ENCODE assay signal across 8 cellular contexts in genomic region chr22:24953294-24954113, GRCh38. TPM values are rescaled to one million over a fixed set of nuclear protein-coding genes. Genes with fewer than 3 reads are reported as not detected.
DNase-seq lines count a peak whose midpoint lies in the region; ATAC-seq and TF ChIP-seq lines count a peak whose summit lies in the region.

No MANE protein-coding gene starts in this region.

- TF ChIP-seq CTCF in cardiac muscle cell (IDR thresholded peaks at IDR 0.05; ENCODE audit: low read depth, low read length) (no peak), vagina (IDR thresholded peaks at IDR 0.05) (no peak)

- H3K27me3 Mint-ChIP-seq in dendritic cell treated with granulocyte-macrophage colony-stimulating factor and Interleukin-4, amounts not matched to agents 40 ng/mL and 50 ng/mL, for 4 days = peaks cover 58% of the 10 kb centered on the region

- H3K9me3 ChIP-seq in cardiac muscle cell (ENCODE audit: low read depth) (no peaks in the 10 kb centered on the region), mesodermal cell (ENCODE audit: control insufficient read depth, low read length) (no peaks in the 10 kb centered on the region), vagina (no peaks in the 10 kb centered on the region)

- H3K27ac Mint-ChIP-seq in dendritic cell treated with granulocyte-macrophage colony-stimulating factor and Interleukin-4, amounts not matched to agents 40 ng/mL and 50 ng/mL, for 4 days = no peak overlapping the region

- DNase-seq in cardiac muscle cell (ENCODE audit: low read depth in 1 of 2, low spot score in 1 of 2) = peak in 1 of 2 donors; percentile 50
- no peak for DNase-seq in cardiac septum (ENCODE audit: low spot score)
- no peak for DNase-seq in vagina (ENCODE audit: extremely low spot score in 2 of 2)

- 4 to 5% methylated on average over 41 to 44 of the region's 53 CpGs for WGBS in mesodermal cell (ENCODE audit: insufficient coverage in 2 of 2), 2 experiments

- H3K27me3 ChIP-seq in cardiac muscle cell (no peaks in the 10 kb centered on the region), vagina (no peaks in the 10 kb centered on the region)

- H3K4me3 ChIP-seq in cardiac muscle cell (peak overlapping the region; percentile 41), mesodermal cell (ENCODE audit: extremely low read depth, insufficient read depth, low read length, poor library complexity, severe bottlenecking) (peak overlapping the region; percentile 66), vagina (peak overlapping the region; percentile 79 to 81)

- intact Hi-C loops in cardiac septum (cut with DNase I) (loop anchor here (5.0 kb wide), 1 partner anchor 74 kb away; no protein-coding TSS in a partner anchor), vagina (cut with DNase I) (loop anchor here (5.0 kb wide), 1 partner anchor 94 kb away; no protein-coding TSS in a partner anchor)
- intact Hi-C loops in dendritic cell treated with granulocyte-macrophage colony-stimulating factor and Interleukin-4, amounts not matched to agents 40 ng/mL and 50 ng/mL, for 4 days (cut with micrococcal nuclease) = no loop called here

- peaks cover 10% of the 10 kb centered on the region for H3K4me1 ChIP-seq in cardiac muscle cell (ENCODE audit: low read depth)
- peaks cover 22% of the 10 kb centered on the region for H3K4me1 ChIP-seq in mesodermal cell (ENCODE audit: control insufficient read depth, insufficient read depth, low read length, poor library complexity, severe bottlenecking)
- H3K4me1 ChIP-seq in vagina = peaks cover 22% of the 10 kb centered on the region

- ATAC-seq in GM19035 (IDR thresholded peaks at IDR 0.05; ENCODE audit: unreplicated experiment) (no peak), HG03571 (IDR thresholded peaks at IDR 0.05; ENCODE audit: unreplicated experiment) (no peak), HG02973 (IDR thresholded peaks at IDR 0.05; ENCODE audit: unreplicated experiment) (no peak)

- H3K36me3 ChIP-seq in cardiac muscle cell (no peaks in the 10 kb centered on the region), mesodermal cell (ENCODE audit: control insufficient read depth, insufficient read depth, low read length) (no peaks in the 10 kb centered on the region), vagina (no peaks in the 10 kb centered on the region)

- H3K4me1 Mint-ChIP-seq in dendritic cell treated with granulocyte-macrophage colony-stimulating factor and Interleukin-4, amounts not matched to agents 40 ng/mL and 50 ng/mL, for 4 days (ENCODE audit: low read depth) = peaks cover 13% of the 10 kb centered on the region

- H3K4me3 Mint-ChIP-seq in dendritic cell treated with granulocyte-macrophage colony-stimulating factor and Interleukin-4, amounts not matched to agents 40 ng/mL and 50 ng/mL, for 4 days = peak overlapping the region; percentile 42

- no peak for TF ChIP-seq POLR2A in vagina (IDR thresholded peaks at IDR 0.05)

- H3K27ac ChIP-seq in cardiac muscle cell = peak overlapping the region; percentile 78
- H3K27ac ChIP-seq in mesodermal cell (ENCODE audit: low read depth, low read length, severe bottlenecking) = peak overlapping the region; percentile 88
- peak overlapping the region; percentile 84 for H3K27ac ChIP-seq in vagina

- H3K36me3 Mint-ChIP-seq in dendritic cell treated with granulocyte-macrophage colony-stimulating factor and Interleukin-4, amounts not matched to agents 40 ng/mL and 50 ng/mL, for 4 days (ENCODE audit: low read depth) = no peaks in the 10 kb centered on the region

- H3K9me3 Mint-ChIP-seq in dendritic cell treated with granulocyte-macrophage colony-stimulating factor and Interleukin-4, amounts not matched to agents 40 ng/mL and 50 ng/mL, for 4 days = no peaks in the 10 kb centered on the region

RNA-seq across cellular contexts. Expression of gene KIAA1671, which starts 1.0 kb away (rescaled TPM):
- total RNA-seq in cardiac muscle cell (18.7 and 37.3 TPM in 2 replicates), cardiac septum (12.3 TPM), vagina (54.0 TPM)
- 10.9 and 12.8 TPM in 2 replicates for polyA plus RNA-seq in cardiac muscle cell
- 18.5 TPM for polyA plus RNA-seq in mesodermal cell (2013, experiment 1 of 2)
- polyA plus RNA-seq in mesodermal cell (2013, experiment 2 of 2) = 17.5 TPM

RNA-seq across cellular contexts. Expression of gene LHFPL7, which starts 7.0 kb away (rescaled TPM):
- total RNA-seq in cardiac muscle cell = not detected in 2 replicates
- polyA plus RNA-seq in cardiac muscle cell = not detected in 2 replicates
- total RNA-seq in cardiac septum = not detected
- not detected for polyA plus RNA-seq in mesodermal cell (2013, experiment 1 of 2)
- polyA plus RNA-seq in mesodermal cell (2013, experiment 2 of 2) = not detected
- not detected for total RNA-seq in vagina
